Comparison of ENCODE assay signal across 13 cellular contexts in genomic region chr5:90338712-90339372, GRCh38.
DNase-seq lines count a peak whose midpoint lies in the region; ATAC-seq lines count a peak whose summit lies in the region.
"Had no signal": no experiment of that assay in that cellular context is flagged by ENCODE, and none has a peak within 500 bp of the region (broad histone marks: within the 10 kb centered on the region; RNA-seq: fewer than 3 reads in every experiment).

No MANE protein-coding gene starts in this region.

- ATAC-seq in GM19023 (IDR thresholded peaks at IDR 0.05; ENCODE audit: unreplicated experiment) (peak; percentile 84), GM21717 (IDR thresholded peaks at IDR 0.05; ENCODE audit: unreplicated experiment) (peak; percentile 94), HG03095 (IDR thresholded peaks at IDR 0.05; ENCODE audit: unreplicated experiment) (peak; percentile 90)
- ATAC-seq in stimulated activated effector memory CD8-positive, alpha-beta T cell treated with anti-CD3 and anti-CD28 coated beads, Interleukin-12 subunit alpha, Interleukin-12 subunit beta, amount 100 ng/mL, for 72 hours, result peak; percentile 31
- ATAC-seq: activated CD8-positive, alpha-beta T cell treated with anti-CD3 and anti-CD28 coated beads for 36 hours had no signal

- no peak overlapping the region for H3K27ac ChIP-seq in substantia nigra (ENCODE audit: low read depth, low read length, poor library complexity, severe bottlenecking)

- peaks cover 5% of the 10 kb centered on the region for H3K4me1 Mint-ChIP-seq in stimulated activated effector memory CD8-positive, alpha-beta T cell treated with anti-CD3 and anti-CD28 coated beads, Interleukin-12 subunit alpha, Interleukin-12 subunit beta, amount 100 ng/mL, for 72 hours
- H3K4me1 Mint-ChIP-seq: activated naive CD8-positive, alpha-beta T cell treated with anti-CD3 and anti-CD28 coated beads, Interleukin-2, amount 10 ng/mL, durations not matched to agents 7 days and 5 days had no signal

- no peak for DNase-seq in stimulated activated effector memory CD8-positive, alpha-beta T cell treated with anti-CD3 and anti-CD28 coated beads, Interleukin-12 subunit alpha, Interleukin-12 subunit beta, amount 100 ng/mL, for 72 hours (ENCODE audit: low spot score in 2 of 2)
- DNase-seq in hippocampal formation (lab: John Stamatoyannopoulos, UW) (no peak), substantia nigra (lab: John Stamatoyannopoulos, UW) (no peak), activated T-cell treated with anti-CD3 and anti-CD28 coated beads for 4 hours (no peak), DMS53 (lab: John Stamatoyannopoulos, UW) (no peak)
- DNase-seq: activated CD8-positive, alpha-beta T cell treated with anti-CD3 and anti-CD28 coated beads for 36 hours; activated naive CD8-positive, alpha-beta T cell treated with anti-CD3 and anti-CD28 coated beads, Interleukin-2, amount 10 ng/mL, durations not matched to agents 7 days and 5 days; Calu3; NCI-H1417 treated with DMSO at 0.1 percent for 48 hours; T-helper 1 cell had no signal

- no peak overlapping the region for H3K27ac Mint-ChIP-seq in stimulated activated effector memory CD8-positive, alpha-beta T cell treated with anti-CD3 and anti-CD28 coated beads, Interleukin-12 subunit alpha, Interleukin-12 subunit beta, amount 100 ng/mL, for 72 hours
- H3K27ac Mint-ChIP-seq: activated CD8-positive, alpha-beta T cell treated with anti-CD3 and anti-CD28 coated beads for 36 hours; activated naive CD8-positive, alpha-beta T cell treated with anti-CD3 and anti-CD28 coated beads, Interleukin-2, amount 10 ng/mL, durations not matched to agents 7 days and 5 days had no signal

- H3K9me3 Mint-ChIP-seq in stimulated activated effector memory CD8-positive, alpha-beta T cell treated with anti-CD3 and anti-CD28 coated beads, Interleukin-12 subunit alpha, Interleukin-12 subunit beta, amount 100 ng/mL, for 72 hours, result no peaks in the 10 kb centered on the region
- H3K9me3 Mint-ChIP-seq: activated CD8-positive, alpha-beta T cell treated with anti-CD3 and anti-CD28 coated beads for 36 hours; activated naive CD8-positive, alpha-beta T cell treated with anti-CD3 and anti-CD28 coated beads, Interleukin-2, amount 10 ng/mL, durations not matched to agents 7 days and 5 days had no signal

- no peaks in the 10 kb centered on the region for H3K36me3 Mint-ChIP-seq in stimulated activated effector memory CD8-positive, alpha-beta T cell treated with anti-CD3 and anti-CD28 coated beads, Interleukin-12 subunit alpha, Interleukin-12 subunit beta, amount 100 ng/mL, for 72 hours
- H3K36me3 Mint-ChIP-seq: activated naive CD8-positive, alpha-beta T cell treated with anti-CD3 and anti-CD28 coated beads, Interleukin-2, amount 10 ng/mL, durations not matched to agents 7 days and 5 days had no signal

- no peak overlapping the region for H3K4me3 Mint-ChIP-seq in stimulated activated effector memory CD8-positive, alpha-beta T cell treated with anti-CD3 and anti-CD28 coated beads, Interleukin-12 subunit alpha, Interleukin-12 subunit beta, amount 100 ng/mL, for 72 hours
- H3K4me3 Mint-ChIP-seq: activated CD8-positive, alpha-beta T cell treated with anti-CD3 and anti-CD28 coated beads for 36 hours; activated naive CD8-positive, alpha-beta T cell treated with anti-CD3 and anti-CD28 coated beads, Interleukin-2, amount 10 ng/mL, durations not matched to agents 7 days and 5 days had no signal

Comparison
In these comparisons a context has a peak if more than half of its experiments do, and no peak if none do; other contexts are left out.
1. ATAC-seq: peak in every context shown above with its lines; median percentile 94 in GM21717; 90 in HG03095; 84 in GM19023; 31 in stimulated activated effector memory CD8-positive, alpha-beta T cell treated with anti-CD3 and anti-CD28 coated beads, Interleukin-12 subunit alpha, Interleukin-12 subunit beta, amount 100 ng/mL, for 72 hours.